In the genomic region with DNA sequence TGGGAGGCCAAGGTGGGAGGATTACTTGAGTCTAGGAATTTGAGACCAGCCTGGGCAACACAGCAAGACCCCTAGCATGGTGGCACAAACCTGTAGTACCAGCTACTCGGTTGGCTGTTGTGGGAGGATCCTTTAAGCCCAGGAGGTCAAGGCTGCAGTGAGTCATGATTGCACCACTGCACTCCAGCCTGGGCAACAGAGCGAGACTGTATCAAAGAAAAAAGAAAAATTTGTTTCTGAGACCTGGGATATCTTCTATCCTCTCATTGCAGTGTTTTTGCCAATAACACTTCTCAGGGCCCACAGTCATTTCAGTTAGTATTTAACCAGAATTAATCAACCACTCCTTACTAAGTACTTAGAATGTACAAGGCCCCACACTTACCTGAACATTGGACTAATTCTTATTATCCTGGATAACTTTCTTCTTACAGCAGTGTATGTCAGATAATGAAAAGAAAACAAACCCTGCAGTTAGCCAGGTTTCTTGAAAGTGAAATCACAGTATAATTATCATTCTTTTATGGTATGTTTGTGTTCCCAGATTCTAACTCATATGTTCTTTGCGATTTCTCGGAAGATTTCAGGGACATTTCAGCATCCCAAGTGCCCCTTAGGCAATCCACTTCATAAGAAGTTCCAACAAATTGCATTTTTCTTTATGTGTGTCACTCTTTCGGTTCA, we compare ENCODE assay signal across 13 cellular contexts.
DNase-seq lines count a peak whose midpoint lies in the region; ATAC-seq and FAIRE-seq lines count a peak whose summit lies in the region.
"Had no signal": no experiment of that assay in that cellular context is flagged by ENCODE, and none has a peak within 500 bp of the region (broad histone marks: within the 10 kb centered on the region; RNA-seq: fewer than 3 reads in every experiment).

No MANE protein-coding gene starts in this region.

- ATAC-seq in HG03460 (IDR thresholded peaks at IDR 0.05; ENCODE audit: unreplicated experiment) = no peak
- ATAC-seq in HG03025 (IDR thresholded peaks at IDR 0.05; ENCODE audit: low FRiP score, unreplicated experiment) = no peak

- no peak overlapping the region for H3K4me3 ChIP-seq in skeletal muscle satellite cell (ENCODE audit: low read length)

- no peak overlapping the region for H3K9ac ChIP-seq in skeletal muscle satellite cell (ENCODE audit: low read depth, low read length)

- peak overlapping the region; percentile 26 for H3K4me2 ChIP-seq in skeletal muscle satellite cell (ENCODE audit: low read length)

- peaks cover 13% of the 10 kb centered on the region for H3K4me1 ChIP-seq in skeletal muscle satellite cell (ENCODE audit: control insufficient read depth, insufficient read depth, low read length)

- H3K9me3 ChIP-seq in skeletal muscle satellite cell (replicated peaks; ENCODE audit: low read length) = no peaks in the 10 kb centered on the region

- FAIRE-seq in HTR-8/SVneo (lab: Jason Lieb, UNC) = no peak
- FAIRE-seq: H1 had no signal

- H3K27me3 ChIP-seq in skeletal muscle satellite cell (ENCODE audit: control insufficient read depth, insufficient read depth, low read length) = no peaks in the 10 kb centered on the region

- DNase-seq in GM04503 (ENCODE audit: low read depth) (peak; percentile 53), amniotic stem cell (lab: John Stamatoyannopoulos, UW) (peak; percentile 75), iris pigment epithelial cell (ENCODE audit: low read depth) (peak; percentile 92), HTR-8/SVneo (ENCODE audit: insufficient read length, low spot score) (no peak), middle frontal gyrus (ENCODE audit: extremely low spot score, low spot score) (no peak)
- DNase-seq: DMS79; effector memory CD4-positive, alpha-beta T cell; left cardiac atrium; NCI-H1930 had no signal

- H3K36me3 ChIP-seq in skeletal muscle satellite cell (ENCODE audit: insufficient read depth, low read length) = no peaks in the 10 kb centered on the region

Comparison
In these comparisons a context has a peak if more than half of its experiments do, and no peak if none do; other contexts are left out.
1. DNase-seq: peak in GM04503 (single experiment), amniotic stem cell (single experiment) and iris pigment epithelial cell (single experiment); none in HTR-8/SVneo (single experiment) and middle frontal gyrus (single experiment).